Comparison of ENCODE assay signal across 19 cellular contexts in the genomic region with DNA sequence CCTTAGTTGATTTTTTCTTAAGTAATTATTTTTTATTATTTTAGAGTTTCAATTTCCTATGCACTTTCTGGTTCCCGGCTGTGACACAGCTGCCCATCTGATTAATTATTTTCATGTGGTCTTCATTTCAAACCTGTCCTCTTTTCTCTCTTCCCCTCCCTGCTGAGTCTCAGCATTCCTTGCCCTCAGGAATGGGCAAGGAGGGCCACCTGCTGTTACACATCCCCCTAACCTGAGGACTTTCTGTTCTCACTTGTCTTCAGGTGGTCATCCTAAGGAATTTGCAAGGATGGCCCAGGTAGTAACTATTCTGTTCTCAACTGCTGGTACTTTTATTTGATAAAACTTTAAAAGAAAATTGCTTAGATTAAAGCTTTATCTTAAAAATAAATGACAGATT.
A peak's percentile ranks its signal among the peaks of the same experiment; 100 is the strongest.
DNase-seq lines count a peak whose midpoint lies in the region; ATAC-seq, FAIRE-seq and TF ChIP-seq lines count a peak whose summit lies in the region.
"Had no signal": no experiment of that assay in that cellular context is flagged by ENCODE, and none has a peak within 500 bp of the region (broad histone marks: within the 10 kb centered on the region; RNA-seq: fewer than 3 reads in every experiment).

No MANE protein-coding gene starts in this region.

- no peak overlapping the region for H3K18ac ChIP-seq in H1 (ENCODE audit: extremely low read depth, low read length)

- H3K14ac ChIP-seq in H1 (ENCODE audit: insufficient read length) = no peak overlapping the region

- H3K4me3 ChIP-seq in HUES48 (ENCODE audit: low read depth, low read length) (no peak overlapping the region), H1 (ENCODE audit: extremely low read depth in 1 of 4, insufficient read depth in 2 of 4, low read depth in 3 of 4, low read length in 4 of 4) (no peak overlapping the region), gastroesophageal sphincter (no peak overlapping the region)
- H3K4me3 ChIP-seq: A549 had no signal

- no peak overlapping the region for H3K9ac ChIP-seq in HUES48 (ENCODE audit: low read depth, low read length)
- no peak overlapping the region for H3K9ac ChIP-seq in H1 (replicated peaks in 1 of 4; ENCODE audit: extremely low read depth in 1 of 4, low read depth in 3 of 4, low read length in 3 of 4)

- ATAC-seq in gastroesophageal sphincter = no peak
- ATAC-seq in GM21576 (IDR thresholded peaks at IDR 0.05; ENCODE audit: unreplicated experiment) = no peak
- ATAC-seq: A549 had no signal

- H3K9me3 ChIP-seq in HUES48 (ENCODE audit: control insufficient read depth, insufficient read depth, low read length) (peaks cover 11% of the 10 kb centered on the region; the same call in 1 of the 2 replicates), H1 (ENCODE audit: insufficient read depth in 2 of 2, low read depth in 1 of 2, low read length in 1 of 2) (peaks cover 3 to 8% of the 10 kb centered on the region in 2 experiments; a peak in 2 of 4 replicates), gastroesophageal sphincter (no peaks in the 10 kb centered on the region)
- H3K9me3 ChIP-seq: A549 had no signal

- CTCF ChIA-PET in H1 (lab: Charles Lee; ENCODE audit: partially characterized antibody) = interaction anchor here (1.3 kb wide), 1 partner anchor 52 kb away, joined by 3 read pairs; no protein-coding TSS in a partner anchor

- no peak overlapping the region for H3K27ac Mint-ChIP-seq in type B pancreatic cell
- H3K27ac Mint-ChIP-seq: B cell, CD14-positive monocyte had no signal

- no peak overlapping the region for H2BK20ac ChIP-seq in H1 (ENCODE audit: low read length)

- no peak overlapping the region for H2AK5ac ChIP-seq in H1 (ENCODE audit: low read depth, low read length)

- DNase-seq in ELF-1 (ENCODE audit: low read depth, low spot score) (peak; percentile 49), H1 (ENCODE audit: low read depth in 1 of 2, low spot score in 2 of 2) (peak in 1 of 2 experiments; percentile 39), iPS-NIHi7 (ENCODE audit: extremely low spot score) (peak; percentile 35), GM19239 (ENCODE audit: insufficient read length, low spot score) (no peak), type B pancreatic cell (ENCODE audit: extremely low spot score, unreplicated experiment) (no peak)
- DNase-seq: EL, MM.1S, NCI-H1048, NCI-H1417 treated with DMSO at 0.1 percent for 48 hours, NCI-H187, NCI-H446, NCI-H526, SHP77 had no signal

- no peak overlapping the region for H4K8ac ChIP-seq in H1 (ENCODE audit: extremely low read depth, insufficient read depth, low read length)

- 79% methylated on average over 1 of the region's 1 CpG; no CpG with 5 or more reads in 1 of the 2 experiments for WGBS in H1 (ENCODE audit: extremely low coverage in 1 of 2, insufficient coverage in 1 of 2, insufficient read length in 1 of 2, insufficient replicate concordance in 2 of 2, low coverage in 1 of 2, low lambda C conversion rate in 2 of 2, missing lambda C conversion rate in 1 of 2), 2 experiments
- 81 to 88% methylated on average over 1 of the region's 1 CpG for WGBS in gastroesophageal sphincter (ENCODE audit: low coverage in 1 of 2), 2 donors

- no peak for TF ChIP-seq EP300 in H1 (IDR thresholded peaks at IDR 0.05; ENCODE audit: borderline replicate concordance in 1 of 2, low read depth in 2 of 2, low read length in 2 of 2)
- TF ChIP-seq EP300 in gastroesophageal sphincter (IDR thresholded peaks at IDR 0.05) = no peak

- no peak overlapping the region for H4K91ac ChIP-seq in H1 (replicated peaks; ENCODE audit: insufficient read length, low read length)

- no peak overlapping the region for H2BK5ac ChIP-seq in H1 (ENCODE audit: low read depth, low read length)

- TF ChIP-seq POLR2A in H1 (IDR thresholded peaks at IDR 0.05; ENCODE audit: control extremely low read depth in 1 of 2, low read depth in 2 of 2, low read length in 2 of 2) (no peak), gastroesophageal sphincter (IDR thresholded peaks at IDR 0.05) (no peak)

- H3K79me2 ChIP-seq in H1 (ENCODE audit: control insufficient read depth in 1 of 2, insufficient read depth in 2 of 2, low read length in 2 of 2) = no peaks in the 10 kb centered on the region

- H3K79me1 ChIP-seq in H1 (ENCODE audit: low read depth, low read length) = no peaks in the 10 kb centered on the region

- TF ChIP-seq RAD21 in H1 (IDR thresholded peaks at IDR 0.05 in 1 of 2, conservative IDR thresholded peaks at IDR 0.05 in 1 of 2; ENCODE audit: low read depth in 2 of 2, low read length in 2 of 2) = 0 out of 4 replicates have a peak, but pooled peaks of 1 of the 2 experiments have one; percentile 4

- no peak overlapping the region for H3K4ac ChIP-seq in H1 (replicated peaks; ENCODE audit: insufficient read length, low read depth, low read length)

- H4K20me1 ChIP-seq in H1 (replicated peaks in 1 of 2; ENCODE audit: control insufficient read depth in 1 of 2, insufficient read depth in 2 of 2, low read length in 2 of 2) = no peaks in the 10 kb centered on the region

- H2BK120ac ChIP-seq in H1 (replicated peaks; ENCODE audit: low read depth, low read length) = no peak overlapping the region

- POLR2A ChIA-PET in H1 (lab: Charles Lee; ENCODE audit: partially characterized antibody) = interaction anchor here (0.6 kb wide), 1 partner anchor 24 kb away, joined by 3 read pairs; no protein-coding TSS in a partner anchor

- H3K23me2 ChIP-seq in H1 (ENCODE audit: low read depth, low read length) = no peaks in the 10 kb centered on the region

- peak overlapping the region; percentile 17 for H3K27ac ChIP-seq in HUES48 (ENCODE audit: low read depth, low read length)
- no peak overlapping the region for H3K27ac ChIP-seq in H1 (ENCODE audit: low read depth, low read length)
- no peak overlapping the region for H3K27ac ChIP-seq in gastroesophageal sphincter
- H3K27ac ChIP-seq: A549 had no signal

- TF ChIP-seq CTCF in H1 (IDR thresholded peaks at IDR 0.05; ENCODE audit: control extremely low read depth in 1 of 3, insufficient read depth in 1 of 3, low read depth in 1 of 3, low read length in 3 of 3) (no peak), gastroesophageal sphincter (IDR thresholded peaks at IDR 0.05) (no peak), type B pancreatic cell (conservative IDR thresholded peaks at IDR 0.05) (no peak)

- FAIRE-seq in H1 (lab: Jason Lieb, UNC) (no peak), GM19239 (lab: Jason Lieb, UNC) (no peak)
- FAIRE-seq: A549 had no signal

- no peak overlapping the region for H2BK15ac ChIP-seq in H1 (ENCODE audit: low read length)

- no peaks in the 10 kb centered on the region for H3K27me3 Mint-ChIP-seq in type B pancreatic cell
- H3K27me3 Mint-ChIP-seq: B cell had no signal

- H3K4me1 Mint-ChIP-seq in type B pancreatic cell (ENCODE audit: unreplicated experiment) = peaks cover 7% of the 10 kb centered on the region
- H3K4me1 Mint-ChIP-seq: B cell had no signal

- H3K4me3 Mint-ChIP-seq in type B pancreatic cell = no peak overlapping the region
- H3K4me3 Mint-ChIP-seq: B cell, CD14-positive monocyte had no signal

- H4K5ac ChIP-seq in H1 (ENCODE audit: insufficient read length, low read depth, low read length) = no peak overlapping the region

- H3K36me3 Mint-ChIP-seq in type B pancreatic cell = no peaks in the 10 kb centered on the region
- H3K36me3 Mint-ChIP-seq: CD14-positive monocyte had no signal

- H3K4me1 ChIP-seq in HUES48 (ENCODE audit: control insufficient read depth, insufficient read depth, low read length) (peaks cover 14% of the 10 kb centered on the region; the same call in 1 of the 2 replicates), H1 (replicated peaks in 1 of 4; ENCODE audit: control insufficient read depth in 3 of 4, insufficient read depth in 4 of 4, low read length in 3 of 4) (no peaks in the 10 kb centered on the region; a peak in 1 of 7 replicates), gastroesophageal sphincter (no peaks in the 10 kb centered on the region)
- H3K4me1 ChIP-seq: A549 had no signal

- no peak overlapping the region for H2AFZ ChIP-seq in H1 (ENCODE audit: low read length)

- H3K56ac ChIP-seq in H1 (replicated peaks; ENCODE audit: insufficient read length, low read depth, low read length) = no peak overlapping the region

- H3K36me3 ChIP-seq in HUES48 (ENCODE audit: control insufficient read depth, insufficient read depth, low read length) (no peaks in the 10 kb centered on the region), H1 (ENCODE audit: control insufficient read depth in 2 of 4, insufficient read depth in 4 of 4, low read length in 3 of 4) (no peaks in the 10 kb centered on the region), gastroesophageal sphincter (no peaks in the 10 kb centered on the region)

- no peaks in the 10 kb centered on the region for H3K9me3 Mint-ChIP-seq in type B pancreatic cell

- no peak overlapping the region for H3K23ac ChIP-seq in H1 (ENCODE audit: insufficient read length)

- H3K27me3 ChIP-seq in HUES48 (ENCODE audit: control insufficient read depth, insufficient read depth, low read length) (no peaks in the 10 kb centered on the region), H1 (replicated peaks in 1 of 4; ENCODE audit: control insufficient read depth in 3 of 4, extremely low read depth in 1 of 4, insufficient read depth in 3 of 4, low read length in 3 of 4) (no peaks in the 10 kb centered on the region), gastroesophageal sphincter (no peaks in the 10 kb centered on the region)

- no peak overlapping the region for H3K4me2 ChIP-seq in H1 (ENCODE audit: insufficient read depth in 1 of 2, low read depth in 2 of 2, low read length in 2 of 2)
- H3K4me2 ChIP-seq: A549 had no signal

- no peak overlapping the region for H2BK12ac ChIP-seq in H1 (ENCODE audit: low read depth, low read length)

TF ChIP-seq in H1, 55 proteins besides CTCF, POLR2A, EP300 and RAD21 (continues in another document):
- TF ChIP-seq EGR1 (IDR thresholded peaks at IDR 0.05; ENCODE audit: borderline replicate concordance, low read depth, low read length) (no peak), GTF2F1 (IDR thresholded peaks at IDR 0.05; ENCODE audit: borderline replicate concordance, low read depth, low read length) (no peak), PHF8 (conservative IDR thresholded peaks at IDR 0.05; ENCODE audit: low read depth, low read length) (no peak), TAF1 (IDR thresholded peaks at IDR 0.05; ENCODE audit: low read depth, low read length) (no peak), BCL11A (IDR thresholded peaks at IDR 0.05; ENCODE audit: low read depth in 2 of 2, low read length in 2 of 2) (no peak), HDAC2 (IDR thresholded peaks at IDR 0.05; ENCODE audit: borderline replicate concordance in 1 of 2, low read depth in 2 of 2, low read length in 2 of 2) (no peak), CBX5 (IDR thresholded peaks at IDR 0.05; ENCODE audit: low read depth, low read length) (no peak), KDM5A (IDR thresholded peaks at IDR 0.05; ENCODE audit: low read length) (no peak), TAF7 (optimal IDR thresholded peaks at IDR 0.05; ENCODE audit: borderline replicate concordance, low read depth, low read length) (no peak), CBX8 (IDR thresholded peaks at IDR 0.05; ENCODE audit: borderline replicate concordance, low read depth, low read length) (no peak), SIX5 (IDR thresholded peaks at IDR 0.05; ENCODE audit: low read depth, low read length) (no peak), ASH2L (IDR thresholded peaks at IDR 0.05; ENCODE audit: low read length) (no peak), CREB1 (IDR thresholded peaks at IDR 0.05) (no peak), KDM4A (IDR thresholded peaks at IDR 0.05; ENCODE audit: low read depth, low read length, severe bottlenecking) (no peak)

Comparison
In these comparisons a context has a peak if more than half of its experiments do, and no peak if none do; other contexts are left out.
1. DNase-seq: peak in ELF-1 (single experiment) and iPS-NIHi7 (single experiment); none in GM19239 (single experiment) and type B pancreatic cell (single experiment).